In genomic region chr6:22800451-22800850, GRCh38 we compare ENCODE assay signal across 25 cellular contexts.
"Had no signal": no experiment of that assay in that cellular context is flagged by ENCODE, and none has a peak within 500 bp of the region (broad histone marks: within the 10 kb centered on the region; RNA-seq: fewer than 3 reads in every experiment).

No MANE protein-coding gene starts in this region.

- H3K27ac ChIP-seq: adrenal gland, body of pancreas, PC-9, SK-N-MC, WERI-Rb-1 had no signal

- ATAC-seq: activated CD8-positive, alpha-beta T cell treated with anti-CD3 and anti-CD28 coated beads, Interleukin-2, amount 10 ng/mL, durations not matched to agents 7 days and 5 days; activated naive CD4-positive, alpha-beta T cell treated with anti-CD3 and anti-CD28 coated beads, Interleukin-2, amount 50 U/mL, for 72 hours; body of pancreas had no signal

- H3K9me3 ChIP-seq: adrenal gland, body of pancreas had no signal

- H3K27ac Mint-ChIP-seq: activated CD4-positive, alpha-beta T cell treated with anti-CD3 and anti-CD28 coated beads, Interleukin-2, amount 10 ng/mL, durations not matched to agents 24 days and 14 days; activated CD8-positive, alpha-beta T cell treated with anti-CD3 and anti-CD28 coated beads, Interleukin-2, amount 10 ng/mL, durations not matched to agents 7 days and 5 days; activated naive CD4-positive, alpha-beta T cell treated with anti-CD3 and anti-CD28 coated beads for 36 hours; activated naive CD4-positive, alpha-beta T cell treated with anti-CD3 and anti-CD28 coated beads, Interleukin-2, amount 50 U/mL, for 72 hours; activated T-cell treated with anti-CD3 and anti-CD28 coated beads, Interleukin-2, amount 50 U/mL, for 24 hours had no signal

- H3K36me3 Mint-ChIP-seq: activated naive CD4-positive, alpha-beta T cell treated with anti-CD3 and anti-CD28 coated beads, Interleukin-2, amount 50 U/mL, for 72 hours had no signal

- DNase-seq: activated CD4-positive, alpha-beta T cell treated with anti-CD3 and anti-CD28 coated beads, Interleukin-2, amount 10 ng/mL, durations not matched to agents 24 days and 14 days; activated CD4-positive, alpha-beta T cell treated with anti-CD3 and anti-CD28 coated beads, Interleukin-2, amount 50 U/mL, for 48 hours; activated CD4-positive, CD25-positive, alpha-beta regulatory T cell; activated CD8-positive, alpha-beta T cell treated with anti-CD3 and anti-CD28 coated beads, Interleukin-2, amount 10 ng/mL, durations not matched to agents 7 days and 5 days; activated gamma-delta T cell treated with Interleukin-2 at 50 U/mL for 16 hours; activated naive CD4-positive, alpha-beta T cell treated with anti-CD3 and anti-CD28 coated beads for 36 hours; activated T-cell treated with anti-CD3 and anti-CD28 coated beads, Interleukin-2, amount 50 U/mL, for 24 hours; adrenal gland; body of pancreas; caudate nucleus; Karpas-422; KBM-7; NCI-H1105; NCI-H1417 treated with DMSO at 0.1 percent for 48 hours; NCI-H187 treated with DMSO at 0.1 percent for 48 hours; NCI-H2081; NCI-H226; NCI-H446 treated with DMSO at 0.1 percent for 48 hours; NCI-H748 treated with DMSO at 0.1 percent for 48 hours; PC-9; Right ventricle myocardium superior; T1000; WERI-Rb-1 had no signal

- H3K4me3 Mint-ChIP-seq: activated CD4-positive, alpha-beta T cell treated with anti-CD3 and anti-CD28 coated beads, Interleukin-2, amount 10 ng/mL, durations not matched to agents 24 days and 14 days; activated CD8-positive, alpha-beta T cell treated with anti-CD3 and anti-CD28 coated beads, Interleukin-2, amount 10 ng/mL, durations not matched to agents 7 days and 5 days; activated naive CD4-positive, alpha-beta T cell treated with anti-CD3 and anti-CD28 coated beads for 36 hours; activated T-cell treated with anti-CD3 and anti-CD28 coated beads, Interleukin-2, amount 50 U/mL, for 24 hours had no signal

- H3K27me3 Mint-ChIP-seq: activated CD4-positive, alpha-beta T cell treated with anti-CD3 and anti-CD28 coated beads, Interleukin-2, amount 10 ng/mL, durations not matched to agents 24 days and 14 days; activated T-cell treated with anti-CD3 and anti-CD28 coated beads, Interleukin-2, amount 50 U/mL, for 24 hours had no signal

- H3K27me3 ChIP-seq: adrenal gland, body of pancreas had no signal

- H3K4me1 Mint-ChIP-seq: activated CD4-positive, alpha-beta T cell treated with anti-CD3 and anti-CD28 coated beads, Interleukin-2, amount 10 ng/mL, durations not matched to agents 24 days and 14 days had no signal
